In genomic region chr2:70768585-70769085, GRCh38 we compare ENCODE assay signal across 17 cellular contexts. TPM values are rescaled to one million over a fixed set of nuclear protein-coding genes. Genes with fewer than 3 reads are reported as not detected.
DNase-seq lines count a peak whose midpoint lies in the region; ATAC-seq and TF ChIP-seq lines count a peak whose summit lies in the region.
"Had no signal": no experiment of that assay in that cellular context is flagged by ENCODE, and none has a peak within 500 bp of the region (broad histone marks: within the 10 kb centered on the region; RNA-seq: fewer than 3 reads in every experiment).

No MANE protein-coding gene starts in this region.

- intact Hi-C loops in sciatic nerve (cut with DNase I): no loop called here

- TF ChIP-seq CTCF in glutamatergic neuron (IDR thresholded peaks at IDR 0.05; ENCODE audit: partially characterized antibody, unreplicated experiment): no peak

- no peak overlapping the region for H3K27ac Mint-ChIP-seq in activated naive CD4-positive, alpha-beta T cell treated with anti-CD3 and anti-CD28 coated beads, Interleukin-2, amount 10 ng/mL, durations not matched to agents 7 days and 5 days
- H3K27ac Mint-ChIP-seq in T-cell: no peak overlapping the region
- H3K27ac Mint-ChIP-seq in glutamatergic neuron (ENCODE audit: unreplicated experiment): peak overlapping the region; percentile 78
- no peak overlapping the region for H3K27ac Mint-ChIP-seq in stimulated activated effector memory CD8-positive, alpha-beta T cell treated with anti-CD3 and anti-CD28 coated beads, Interleukin-12 subunit alpha, Interleukin-12 subunit beta, amount 100 ng/mL, for 72 hours

- peak overlapping the region; percentile 54 for H3K4me3 Mint-ChIP-seq in activated naive CD4-positive, alpha-beta T cell treated with anti-CD3 and anti-CD28 coated beads, Interleukin-2, amount 10 ng/mL, durations not matched to agents 7 days and 5 days
- peak overlapping the region; percentile 64 to 86 (median 68) for H3K4me3 Mint-ChIP-seq in T-cell
- peak overlapping the region; percentile 73 for H3K4me3 Mint-ChIP-seq in glutamatergic neuron (ENCODE audit: unreplicated experiment)
- peak overlapping the region; percentile 76 for H3K4me3 Mint-ChIP-seq in stimulated activated effector memory CD8-positive, alpha-beta T cell treated with anti-CD3 and anti-CD28 coated beads, Interleukin-12 subunit alpha, Interleukin-12 subunit beta, amount 100 ng/mL, for 72 hours

- POLR2A ChIA-PET in T-cell (lab: Charles Lee): no interaction called here

- no peaks in the 10 kb centered on the region for H3K9me3 Mint-ChIP-seq in activated naive CD4-positive, alpha-beta T cell treated with anti-CD3 and anti-CD28 coated beads, Interleukin-2, amount 10 ng/mL, durations not matched to agents 7 days and 5 days
- H3K9me3 Mint-ChIP-seq in T-cell (peaks cover 0 to 2% (median 0%) of the 10 kb centered on the region in 3 donors), glutamatergic neuron (ENCODE audit: unreplicated experiment) (peaks cover 15% of the 10 kb centered on the region)
- peaks cover under 1% of the 10 kb centered on the region for H3K9me3 Mint-ChIP-seq in stimulated activated effector memory CD8-positive, alpha-beta T cell treated with anti-CD3 and anti-CD28 coated beads, Interleukin-12 subunit alpha, Interleukin-12 subunit beta, amount 100 ng/mL, for 72 hours

- H3K4me1 Mint-ChIP-seq in activated naive CD4-positive, alpha-beta T cell treated with anti-CD3 and anti-CD28 coated beads, Interleukin-2, amount 10 ng/mL, durations not matched to agents 7 days and 5 days: peaks cover 17% of the 10 kb centered on the region
- H3K4me1 Mint-ChIP-seq in T-cell (peaks cover 10 to 16% (median 15%) of the 10 kb centered on the region in 3 donors), glutamatergic neuron (ENCODE audit: low read depth, unreplicated experiment) (peaks cover 22% of the 10 kb centered on the region)
- peaks cover 25% of the 10 kb centered on the region for H3K4me1 Mint-ChIP-seq in stimulated activated effector memory CD8-positive, alpha-beta T cell treated with anti-CD3 and anti-CD28 coated beads, Interleukin-12 subunit alpha, Interleukin-12 subunit beta, amount 100 ng/mL, for 72 hours

- no peaks in the 10 kb centered on the region for H3K36me3 Mint-ChIP-seq in activated naive CD4-positive, alpha-beta T cell treated with anti-CD3 and anti-CD28 coated beads, Interleukin-2, amount 10 ng/mL, durations not matched to agents 7 days and 5 days
- H3K36me3 Mint-ChIP-seq in T-cell: no peaks in the 10 kb centered on the region
- H3K36me3 Mint-ChIP-seq in glutamatergic neuron (ENCODE audit: unreplicated experiment): peaks cover 2% of the 10 kb centered on the region
- no peaks in the 10 kb centered on the region for H3K36me3 Mint-ChIP-seq in stimulated activated effector memory CD8-positive, alpha-beta T cell treated with anti-CD3 and anti-CD28 coated beads, Interleukin-12 subunit alpha, Interleukin-12 subunit beta, amount 100 ng/mL, for 72 hours

- ATAC-seq in T-cell (replicated peaks in 1 of 4) (no peak), sciatic nerve (no peak), GM18520 (IDR thresholded peaks at IDR 0.05; ENCODE audit: unreplicated experiment) (no peak)
- ATAC-seq in stimulated activated effector memory CD8-positive, alpha-beta T cell treated with anti-CD3 and anti-CD28 coated beads, Interleukin-12 subunit alpha, Interleukin-12 subunit beta, amount 100 ng/mL, for 72 hours: no peak

- CTCF ChIA-PET in activated naive CD4-positive, alpha-beta T cell treated with anti-CD3 and anti-CD28 coated beads, Interleukin-2, amount 10 ng/mL, durations not matched to agents 7 days and 5 days (lab: Charles Lee): interaction anchor here (0.6 to 2.9 kb wide), 16 partner anchors 9 to 465 kb away, joined by 3 to 18 read pairs (median 4); no protein-coding TSS in a partner anchor
- CTCF ChIA-PET in T-cell (lab: Charles Lee): interaction anchor here (0.6 to 1.3 kb wide), 4 partner anchors 17 to 103 kb away, joined by 3 to 4 read pairs (median 3); no protein-coding TSS in a partner anchor

- peaks cover 69% of the 10 kb centered on the region for H3K27me3 Mint-ChIP-seq in activated naive CD4-positive, alpha-beta T cell treated with anti-CD3 and anti-CD28 coated beads, Interleukin-2, amount 10 ng/mL, durations not matched to agents 7 days and 5 days
- H3K27me3 Mint-ChIP-seq in T-cell (peaks cover 36 to 68% of the 10 kb centered on the region in 2 donors), glutamatergic neuron (ENCODE audit: unreplicated experiment) (peaks cover 17% of the 10 kb centered on the region)

- no peak for DNase-seq in activated naive CD4-positive, alpha-beta T cell treated with anti-CD3 and anti-CD28 coated beads, Interleukin-2, amount 10 ng/mL, durations not matched to agents 7 days and 5 days
- DNase-seq in activated naive CD4-positive, alpha-beta T cell (lab: John Stamatoyannopoulos, UW): no peak
- DNase-seq in T-cell: no peak
- no peak for DNase-seq in glutamatergic neuron
- DNase-seq in stimulated activated effector memory CD8-positive, alpha-beta T cell treated with anti-CD3 and anti-CD28 coated beads, Interleukin-12 subunit alpha, Interleukin-12 subunit beta, amount 100 ng/mL, for 72 hours (ENCODE audit: low spot score in 2 of 2): no peak
- DNase-seq in SIG-M5 (lab: John Stamatoyannopoulos, UW): no peak
- no peak for DNase-seq in sciatic nerve (ENCODE audit: low spot score)
- DNase-seq: activated CD4-positive, alpha-beta T cell treated with anti-CD3 and anti-CD28 coated beads for 1 hour; cortex of kidney; sigmoid colon had no signal

RNA-seq across cellular contexts. Expression of gene ADD2, which starts 0.6 kb away (rescaled TPM):
- total RNA-seq in T-cell (1 to 10 TPM; 4.7 to 7.9 (median 7.1) TPM), glutamatergic neuron (ENCODE audit: unreplicated experiment) (373 TPM), sciatic nerve (3.2 TPM)
- total RNA-seq: LHCN-M2, SJSA1 had no signal

RNA-seq across cellular contexts. Expression of gene FIGLA, which starts 21.8 kb away (rescaled TPM):
- not detected for total RNA-seq in T-cell
- total RNA-seq in glutamatergic neuron (ENCODE audit: unreplicated experiment): not detected
- 0.89 TPM for total RNA-seq in sciatic nerve
- total RNA-seq: adrenal gland, fibroblast of lung, LHCN-M2, mononuclear cell, sigmoid colon, SJSA1, suprapubic skin had no signal

RNA-seq across cellular contexts. Expression of gene CLEC4F, which starts 51.8 kb away (rescaled TPM):
- total RNA-seq in T-cell (not detected), glutamatergic neuron (ENCODE audit: unreplicated experiment) (0.66 TPM), sciatic nerve (1.7 TPM)
- total RNA-seq: adrenal gland, fibroblast of lung, LHCN-M2, SJSA1 had no signal

Comparison
In these comparisons a context has a peak if more than half of its experiments do, and no peak if none do; other contexts are left out.
1. RNA of gene ADD2, which starts 0.6 kb away (total RNA-seq): 373 TPM in glutamatergic neuron (single experiment); 4.7 to 7.9 TPM in T-cell and 3.2 TPM in sciatic nerve (single experiment); every median in the first group is over 10 times any median in the second.
2. Peak in every context shown above with its lines, with median percentiles within 50 percentile points of each other: H3K4me3 Mint-ChIP-seq.